Comparison of ENCODE assay signal across 19 cellular contexts in the genomic region with DNA sequence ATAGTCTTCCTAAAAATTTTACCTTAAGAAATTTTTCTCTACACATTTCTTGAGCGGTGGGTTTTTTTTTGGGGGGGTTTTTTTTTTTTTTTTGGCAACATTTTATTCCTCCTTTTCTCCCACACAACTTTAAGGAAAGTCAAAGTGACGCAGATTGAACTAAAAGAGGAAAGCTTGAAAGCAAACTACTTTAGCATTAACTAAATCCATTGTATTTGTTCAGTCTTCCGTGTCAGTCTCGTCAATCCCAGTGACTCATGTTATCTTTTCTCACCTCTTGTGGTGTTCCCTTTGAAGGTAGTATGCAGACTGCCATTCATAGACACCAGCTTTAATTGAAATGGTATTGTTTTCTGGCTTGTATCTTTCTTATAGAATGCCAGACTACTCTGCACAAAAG. TPM values are rescaled to one million over a fixed set of nuclear protein-coding genes. Genes with fewer than 3 reads are reported as not detected.
A peak's percentile ranks its signal among the peaks of the same experiment; 100 is the strongest.
DNase-seq lines count a peak whose midpoint lies in the region; ATAC-seq and TF ChIP-seq lines count a peak whose summit lies in the region.
"Had no signal": no experiment of that assay in that cellular context is flagged by ENCODE, and none has a peak within 500 bp of the region (broad histone marks: within the 10 kb centered on the region; RNA-seq: fewer than 3 reads in every experiment).

No MANE protein-coding gene starts in this region.

- DNase-seq in COLO668 (lab: John Stamatoyannopoulos, UW; ENCODE audit: unreplicated experiment) (peak; percentile 1), HPDE6-E6E7 (ENCODE audit: extremely low spot score) (peak; percentile 64), PC-9 (peak; percentile 22 to 92), iPS-NIHi11 (ENCODE audit: low spot score) (peak; percentile 20), retina (no peak), testis (no peak)
- DNase-seq in activated naive CD4-positive, alpha-beta T cell treated with anti-CD3 and anti-CD28 coated beads, Interleukin-2, amount 50 U/mL, for 72 hours (ENCODE audit: low spot score in 2 of 2), result no peak
- DNase-seq: activated CD4-positive, alpha-beta T cell treated with anti-CD3 and anti-CD28 coated beads, Interleukin-2, amount 10 ng/mL, durations not matched to agents 24 days and 14 days; activated T-cell treated with anti-CD3 and anti-CD28 coated beads, Interleukin-2, amount 50 U/mL, for 24 hours; esophagus squamous epithelium; left ventricle myocardium inferior; naive thymus-derived CD4-positive, alpha-beta T cell; NCI-H2029 treated with DMSO at 0.1 percent for 48 hours; stimulated activated CD4-positive, alpha-beta T cell treated with anti-CD3 and anti-CD28 coated beads, Interleukin-4, amount 100 ng/mL, for 1 hour; upper lobe of right lung had no signal

- no TSS peak for BruUV-seq in PC-9 (replicated peaks; lab: Mats Ljungman, UMichigan)

- no peaks in the 10 kb centered on the region for H3K9me3 ChIP-seq in PC-9 (ENCODE audit: insufficient read depth, low read depth)
- H3K9me3 ChIP-seq in testis, result no peaks in the 10 kb centered on the region
- H3K9me3 ChIP-seq: esophagus squamous epithelium, left ventricle myocardium inferior, upper lobe of right lung had no signal

- H3K27ac Mint-ChIP-seq in activated naive CD4-positive, alpha-beta T cell treated with anti-CD3 and anti-CD28 coated beads, Interleukin-2, amount 50 U/mL, for 72 hours, result no peak overlapping the region
- H3K27ac Mint-ChIP-seq: activated CD4-positive, alpha-beta T cell treated with anti-CD3 and anti-CD28 coated beads, Interleukin-2, amount 10 ng/mL, durations not matched to agents 24 days and 14 days; activated T-cell treated with anti-CD3 and anti-CD28 coated beads, Interleukin-2, amount 50 U/mL, for 24 hours; B cell; T-helper 2 cell treated with Interferon-gamma antibody and Interleukin-4, amounts not matched to agents 5 μg/mL and 100 μg/mL, for 36 hours had no signal

- H3K4me2 ChIP-seq in PC-9, result peak overlapping the region; percentile 40

- H3K36me3 ChIP-seq in PC-9 (ENCODE audit: low read depth) (peaks cover 7% of the 10 kb centered on the region), testis (ENCODE audit: low read depth, missing control alignments) (no peaks in the 10 kb centered on the region)

- CTCF ChIA-PET in PC-9 (lab: Charles Lee), result interaction anchor here (0.6 to 0.7 kb wide), 2 partner anchors 211 to 340 kb away, joined by 3 to 4 read pairs; no protein-coding TSS in a partner anchor

- H3K4me1 ChIP-seq in PC-9 (replicated peaks; ENCODE audit: insufficient read depth) (peaks cover 51% of the 10 kb centered on the region), testis (peaks cover 9% of the 10 kb centered on the region)
- H3K4me1 ChIP-seq: upper lobe of right lung had no signal

- TF ChIP-seq POLR2A in testis (IDR thresholded peaks at IDR 0.05), result no peak

- intact Hi-C loops in PC-9 (cut with micrococcal nuclease; ENCODE audit: unreplicated experiment) (no loop called here), testis (cut with DNase I; ENCODE audit: low total_unique reads) (no loop called here)

- no peaks in the 10 kb centered on the region for H3K9me3 Mint-ChIP-seq in activated naive CD4-positive, alpha-beta T cell treated with anti-CD3 and anti-CD28 coated beads, Interleukin-2, amount 50 U/mL, for 72 hours
- H3K9me3 Mint-ChIP-seq: activated CD4-positive, alpha-beta T cell treated with anti-CD3 and anti-CD28 coated beads, Interleukin-2, amount 10 ng/mL, durations not matched to agents 24 days and 14 days; activated T-cell treated with anti-CD3 and anti-CD28 coated beads, Interleukin-2, amount 50 U/mL, for 24 hours; naive thymus-derived CD4-positive, alpha-beta T cell; T-helper 2 cell treated with Interferon-gamma antibody and Interleukin-4, amounts not matched to agents 5 μg/mL and 100 μg/mL, for 36 hours had no signal

- H3F3A ChIP-seq in PC-9 (ENCODE audit: insufficient read depth, low read depth), result peaks cover 48% of the 10 kb centered on the region

- H2AFZ ChIP-seq in PC-9, result no peak overlapping the region

- ATAC-seq in HG03460 (IDR thresholded peaks at IDR 0.05; ENCODE audit: unreplicated experiment), result no peak
- ATAC-seq in activated naive CD4-positive, alpha-beta T cell treated with anti-CD3 and anti-CD28 coated beads, Interleukin-2, amount 50 U/mL, for 72 hours, result no peak
- ATAC-seq: naive thymus-derived CD4-positive, alpha-beta T cell; sciatic nerve; upper lobe of right lung had no signal

- peaks cover 4 to 10% of the 10 kb centered on the region in 2 donors for H3K36me3 Mint-ChIP-seq in activated naive CD4-positive, alpha-beta T cell treated with anti-CD3 and anti-CD28 coated beads, Interleukin-2, amount 50 U/mL, for 72 hours

- 90 to 97% methylated on average over 4 of the region's 4 CpGs for WGBS in testis, 2 donors

- H3K79me2 ChIP-seq in PC-9 (ENCODE audit: low read depth), result peaks cover 6% of the 10 kb centered on the region; the same call in 1 of the 2 replicates

- TF ChIP-seq CTCF in PC-9 (conservative IDR thresholded peaks at IDR 0.05) (no peak), testis (IDR thresholded peaks at IDR 0.05) (no peak)

- H3K27me3 ChIP-seq in PC-9 (ENCODE audit: insufficient read depth, low read depth), result no peaks in the 10 kb centered on the region
- no peaks in the 10 kb centered on the region for H3K27me3 ChIP-seq in testis
- H3K27me3 ChIP-seq: esophagus squamous epithelium, upper lobe of right lung had no signal

- no peak overlapping the region for H3K4me3 ChIP-seq in PC-9
- H3K4me3 ChIP-seq in testis, result no peak overlapping the region
- H3K4me3 ChIP-seq: esophagus squamous epithelium, left ventricle myocardium inferior, upper lobe of right lung had no signal

- POLR2A ChIA-PET in PC-9 (lab: Charles Lee; ENCODE audit: unreplicated experiment), result interaction anchor here (0.6 to 0.7 kb wide), 2 partner anchors 28 to 792 kb away, joined by 3 to 7 read pairs; no protein-coding TSS in a partner anchor

- H3K27ac ChIP-seq in PC-9, result peak overlapping the region; percentile 81
- H3K27ac ChIP-seq in testis, result no peak overlapping the region
- H3K27ac ChIP-seq: left ventricle myocardium inferior, upper lobe of right lung had no signal

- H3K9me2 ChIP-seq in PC-9 (ENCODE audit: insufficient read depth), result no peaks in the 10 kb centered on the region

- no peaks in the 10 kb centered on the region for H4K20me1 ChIP-seq in PC-9 (ENCODE audit: insufficient read depth)

RNA-seq across cellular contexts. Expression of gene TADA2A, which starts 39.3 kb away (rescaled TPM):
- total RNA-seq in PC-9 (2021) (24.6 and 25.2 TPM in 2 replicates), testis (10 to 100 TPM; 44.0 to 62.8 TPM)
- total RNA-seq in activated naive CD4-positive, alpha-beta T cell treated with anti-CD3 and anti-CD28 coated beads, Interleukin-2, amount 50 U/mL, for 72 hours, result 10 to 100 TPM; 24.8 to 33.4 TPM
- polyA plus RNA-seq in testis (ENCODE audit: insufficient read depth, low read depth, low replicate concordance), result 33.5 TPM

RNA-seq across cellular contexts. Expression of gene ACACA, which starts 39.4 kb away (rescaled TPM):
- total RNA-seq in PC-9 (2021), result 125 and 185 TPM in 2 replicates
- 10 to 100 TPM; 47.6 to 59.9 TPM for total RNA-seq in activated naive CD4-positive, alpha-beta T cell treated with anti-CD3 and anti-CD28 coated beads, Interleukin-2, amount 50 U/mL, for 72 hours
- total RNA-seq in testis, result 10 to 100 TPM; 43.4 to 65.0 TPM
- 56.0 TPM for polyA plus RNA-seq in testis (ENCODE audit: insufficient read depth, low read depth, low replicate concordance)

RNA-seq across cellular contexts. Expression of gene DUSP14, which starts 43.7 kb away (rescaled TPM):
- total RNA-seq in PC-9 (2021) (17.1 and 23.3 TPM in 2 replicates), testis (10 to 100 TPM; 36.1 to 38.3 TPM)
- total RNA-seq in activated naive CD4-positive, alpha-beta T cell treated with anti-CD3 and anti-CD28 coated beads, Interleukin-2, amount 50 U/mL, for 72 hours, result 10 to 100 TPM in 1 of 2 donors, 1 to 10 TPM in 1; 7.6 to 13.1 TPM
- 26.6 TPM for polyA plus RNA-seq in testis (ENCODE audit: insufficient read depth, low read depth, low replicate concordance)

Comparison
In these comparisons a context has a peak if more than half of its experiments do, and no peak if none do; other contexts are left out.
1. DNase-seq: peak in COLO668 (single experiment), HPDE6-E6E7 (single experiment), PC-9 (2 of 2) and iPS-NIHi11 (single experiment); none in retina (single experiment), activated naive CD4-positive, alpha-beta T cell treated with anti-CD3 and anti-CD28 coated beads, Interleukin-2, amount 50 U/mL, for 72 hours (0 of 2) and testis (single experiment).